In genomic region chr9:112268421-112268820, GRCh38 we compare ENCODE assay signal across 18 cellular contexts.
DNase-seq lines count a peak whose midpoint lies in the region; ATAC-seq and TF ChIP-seq lines count a peak whose summit lies in the region.
"Had no signal": no experiment of that assay in that cellular context is flagged by ENCODE, and none has a peak within 500 bp of the region (broad histone marks: within the 10 kb centered on the region; RNA-seq: fewer than 3 reads in every experiment).

No MANE protein-coding gene starts in this region.

- TF ChIP-seq CTCF in OCI-LY3 (IDR thresholded peaks at IDR 0.05; ENCODE audit: low read depth, low read length) (no peak), WTC11 (IDR thresholded peaks at IDR 0.05) (no peak), neural cell (IDR thresholded peaks at IDR 0.05; ENCODE audit: poor library complexity, severe bottlenecking) (no peak)

- TF ChIP-seq RAD21 in neural cell (conservative IDR thresholded peaks at IDR 0.05): no peak

- H3K4me2 ChIP-seq in OCI-LY3 (ENCODE audit: low read length) (peak overlapping the region; percentile 49; the same call in 1 of the 2 replicates), neural cell (ENCODE audit: low read length) (peak overlapping the region; percentile 35)
- H3K4me2 ChIP-seq: BLaER1 treated with 17β-estradiol and CSF1 and Interleukin-3, amounts not matched to agents 10 nM and 100 nM had no signal

- no peak for ATAC-seq in WTC11
- ATAC-seq in GM21367 (IDR thresholded peaks at IDR 0.05; ENCODE audit: unreplicated experiment): no peak
- ATAC-seq: CD8-positive, alpha-beta T cell had no signal

- DNase-seq in WTC11 (ENCODE audit: low spot score): no peak
- no peak for DNase-seq in NCI-H748 treated with DMSO at 0.1 percent for 48 hours (lab: John Stamatoyannopoulos, UW)
- no peak for DNase-seq in AG08395 (ENCODE audit: low spot score)
- DNase-seq: 8988T; ACHN; AML-193; Caco-2; Calu3; CD4-positive, alpha-beta T cell; CD8-positive, alpha-beta T cell; DMS79 treated with DMSO at 0.1 percent for 48 hours; GF-D8 had no signal

- no peak for TF ChIP-seq EP300 in neural cell (conservative IDR thresholded peaks at IDR 0.05; ENCODE audit: poor library complexity, severe bottlenecking)

- H3K36me3 ChIP-seq in OCI-LY3 (replicated peaks; ENCODE audit: low read depth, low read length) (peaks cover 12% of the 10 kb centered on the region), neural cell (ENCODE audit: insufficient read depth, low read length) (peaks cover 4% of the 10 kb centered on the region)

- H3K27ac Mint-ChIP-seq in WTC11: 0 out of 2 replicates have a peak overlapping the region, but pooled peaks have one; percentile 19
- H3K27ac Mint-ChIP-seq: B cell; CD4-positive, alpha-beta T cell; CD8-positive, alpha-beta T cell had no signal

- H3F3A ChIP-seq in neural cell (ENCODE audit: insufficient read depth, low read length, poor library complexity, severe bottlenecking): no peaks in the 10 kb centered on the region

- H3K79me2 ChIP-seq in OCI-LY3 (ENCODE audit: low read length): no peaks in the 10 kb centered on the region
- H3K79me2 ChIP-seq in neural cell (replicated peaks; ENCODE audit: insufficient read depth, low read length): peaks cover 11% of the 10 kb centered on the region

- no peaks in the 10 kb centered on the region for H3K27me3 ChIP-seq in OCI-LY3 (ENCODE audit: low read depth, low read length)
- H3K27me3 ChIP-seq in neural cell (ENCODE audit: insufficient read depth, low read depth, low read length): no peaks in the 10 kb centered on the region
- H3K27me3 ChIP-seq: BLaER1 treated with 17β-estradiol and CSF1 and Interleukin-3, amounts not matched to agents 10 nM and 100 nM had no signal

- CTCF ChIA-PET in WTC11 (lab: Charles Lee): interaction anchor here (0.6 kb wide), 2 partner anchors 26 to 58 kb away, joined by 3 read pairs; no protein-coding TSS in a partner anchor

- H3K36me3 Mint-ChIP-seq in WTC11: no peaks in the 10 kb centered on the region; the same call in 1 of the 2 replicates

- H3K9me3 ChIP-seq in OCI-LY3 (ENCODE audit: insufficient read depth, low read length): no peaks in the 10 kb centered on the region
- H3K9me3 ChIP-seq in neural cell (ENCODE audit: low read length): no peaks in the 10 kb centered on the region
- H3K9me3 ChIP-seq: Caco-2 had no signal

- H3K9ac ChIP-seq in OCI-LY3 (ENCODE audit: low read length) (no peak overlapping the region), neural cell (ENCODE audit: low read length) (no peak overlapping the region)
- H3K9ac ChIP-seq: BLaER1 treated with 17β-estradiol and CSF1 and Interleukin-3, amounts not matched to agents 10 nM and 100 nM had no signal

- H3K27me3 Mint-ChIP-seq in WTC11 (ENCODE audit: low read depth): no peaks in the 10 kb centered on the region
- H3K27me3 Mint-ChIP-seq: B cell; CD4-positive, alpha-beta T cell had no signal

- H3K4me1 ChIP-seq in OCI-LY3 (ENCODE audit: low read length): peaks cover 11% of the 10 kb centered on the region
- H3K4me1 ChIP-seq: BLaER1 treated with 17β-estradiol and CSF1 and Interleukin-3, amounts not matched to agents 10 nM and 100 nM had no signal

- H3K9me3 Mint-ChIP-seq in WTC11: no peaks in the 10 kb centered on the region
- H3K9me3 Mint-ChIP-seq: CD4-positive, alpha-beta T cell; CD8-positive, alpha-beta T cell had no signal

- H3K27ac ChIP-seq in OCI-LY3 (ENCODE audit: low read length) (no peak overlapping the region), neural cell (ENCODE audit: low read length) (peak overlapping the region; percentile 2)
- H3K27ac ChIP-seq: BLaER1 treated with 17β-estradiol and CSF1 and Interleukin-3, amounts not matched to agents 10 nM and 100 nM; C4-2B had no signal

- no peak overlapping the region for H3K4me3 ChIP-seq in OCI-LY3 (ENCODE audit: low read length)
- H3K4me3 ChIP-seq in neural cell (ENCODE audit: low read length): peak overlapping the region; percentile 40
- H3K4me3 ChIP-seq: BLaER1 treated with 17β-estradiol and CSF1 and Interleukin-3, amounts not matched to agents 10 nM and 100 nM had no signal

- H3K4me1 Mint-ChIP-seq in WTC11: peaks cover 13% of the 10 kb centered on the region

- H2AFZ ChIP-seq in OCI-LY3 (ENCODE audit: low read depth, low read length): no peak overlapping the region
- no peak overlapping the region for H2AFZ ChIP-seq in neural cell (ENCODE audit: low read depth, low read length)

- H4K20me1 ChIP-seq in OCI-LY3 (ENCODE audit: insufficient read depth, low read length) (no peaks in the 10 kb centered on the region), neural cell (ENCODE audit: insufficient read depth) (no peaks in the 10 kb centered on the region)

- POLR2A ChIA-PET in WTC11 (lab: Charles Lee): no interaction called here

- no peak overlapping the region for H3K4me3 Mint-ChIP-seq in WTC11
- H3K4me3 Mint-ChIP-seq: B cell; CD4-positive, alpha-beta T cell; CD8-positive, alpha-beta T cell had no signal

- no peaks in the 10 kb centered on the region for H3K9me2 ChIP-seq in neural cell (ENCODE audit: insufficient read depth, low read length)

TF ChIP-seq in WTC11, 78 proteins besides CTCF, POLR2A, EP300 and RAD21 (continues in another document):
- TF ChIP-seq ESRRA (CRISPR knock-in tag; IDR thresholded peaks at IDR 0.05; ENCODE audit: borderline replicate concordance): no peak
- TF ChIP-seq, protein P1, sequence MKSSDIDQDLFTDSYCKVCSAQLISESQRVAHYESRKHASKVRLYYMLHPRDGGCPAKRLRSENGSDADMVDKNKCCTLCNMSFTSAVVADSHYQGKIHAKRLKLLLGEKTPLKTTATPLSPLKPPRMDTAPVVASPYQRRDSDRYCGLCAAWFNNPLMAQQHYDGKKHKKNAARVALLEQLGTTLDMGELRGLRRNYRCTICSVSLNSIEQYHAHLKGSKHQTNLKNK (CRISPR knock-in tag; IDR thresholded peaks at IDR 0.05): no peak
- no peak for TF ChIP-seq TEAD1 (CRISPR knock-in tag; IDR thresholded peaks at IDR 0.05)
- TF ChIP-seq NFATC4 (CRISPR knock-in tag; IDR thresholded peaks at IDR 0.05): no peak
- TF ChIP-seq ZNF138 (CRISPR knock-in tag; conservative IDR thresholded peaks at IDR 0.05): no peak
- TF ChIP-seq HMGA2 (CRISPR knock-in tag; IDR thresholded peaks at IDR 0.05): no peak
- no peak for TF ChIP-seq ELF4 (CRISPR knock-in tag; IDR thresholded peaks at IDR 0.05; ENCODE audit: low read depth)
- TF ChIP-seq NR2C2 (CRISPR knock-in tag; IDR thresholded peaks at IDR 0.05): no peak
- no peak for TF ChIP-seq NFE2L1 (CRISPR knock-in tag; IDR thresholded peaks at IDR 0.05)
- no peak for TF ChIP-seq FOXK1 (CRISPR knock-in tag; IDR thresholded peaks at IDR 0.05)
- TF ChIP-seq RORB (CRISPR knock-in tag; IDR thresholded peaks at IDR 0.05): no peak
- no peak for TF ChIP-seq ATF6 (CRISPR knock-in tag; IDR thresholded peaks at IDR 0.05)
- TF ChIP-seq MYBL2 (CRISPR knock-in tag; IDR thresholded peaks at IDR 0.05): no peak

TF ChIP-seq in neural cell, 6 proteins besides CTCF, POLR2A, EP300 and RAD21:
- TF ChIP-seq MXI1 (conservative IDR thresholded peaks at IDR 0.05; ENCODE audit: poor library complexity, severe bottlenecking): no peak
- TF ChIP-seq EZH2 (IDR thresholded peaks at IDR 0.05; ENCODE audit: borderline replicate concordance, insufficient read depth, low read length, poor library complexity, severe bottlenecking): no peak
- TF ChIP-seq SMC3 (conservative IDR thresholded peaks at IDR 0.05; ENCODE audit: poor library complexity): no peak
- TF ChIP-seq TAF1 (IDR thresholded peaks at IDR 0.05; ENCODE audit: low read depth): no peak
- TF ChIP-seq POLR2AphosphoS5 (IDR thresholded peaks at IDR 0.05): no peak
- no peak for TF ChIP-seq REST (IDR thresholded peaks at IDR 0.05; ENCODE audit: borderline replicate concordance)
